Comparison of ENCODE assay signal across 10 cellular contexts in genomic region chr5:179634370-179635172, GRCh38. TPM values are rescaled to one million over a fixed set of nuclear protein-coding genes. Genes with fewer than 3 reads are reported as not detected.
DNase-seq lines count a peak whose midpoint lies in the region; ATAC-seq, FAIRE-seq and TF ChIP-seq lines count a peak whose summit lies in the region.
"Not testable (repeated sequence)": the region's sequence is repeated elsewhere in the genome, so short reads cannot be mapped to it uniquely, and the experiment has no call there.
"Had no signal": no experiment of that assay in that cellular context is flagged by ENCODE, and none has a peak within 500 bp of the region (broad histone marks: within the 10 kb centered on the region; RNA-seq: fewer than 3 reads in every experiment).

No MANE protein-coding gene starts in this region.

- not testable (repeated sequence) for H3K36me3 Mint-ChIP-seq in activated CD4-positive, alpha-beta T cell treated with anti-CD3 and anti-CD28 coated beads for 36 hours (ENCODE audit: low read depth); natural killer cell treated with Interleukin-12 subunit alpha and Interleukin-12 subunit beta and Interleukin-15 and Interleukin-18, amount 100 ng/mL, for 72 hours

- not testable (repeated sequence) for DNase-seq in A549 (ENCODE audit: low read depth in 1 of 2, low spot score in 1 of 2); natural killer cell treated with Interleukin-12 subunit alpha and Interleukin-12 subunit beta and Interleukin-15 and Interleukin-18, amount 100 ng/mL, for 72 hours (ENCODE audit: low spot score)
- DNase-seq in activated CD4-positive, alpha-beta T cell treated with anti-CD3 and anti-CD28 coated beads for 36 hours: peak; percentile 41
- DNase-seq in Right ventricle myocardium inferior (ENCODE audit: missing footprints): peak; percentile 59

- intact Hi-C loops in activated CD4-positive, alpha-beta T cell treated with anti-CD3 and anti-CD28 coated beads for 36 hours (cut with DNase I, micrococcal nuclease); Right ventricle myocardium inferior (cut with DNase I): not testable (repeated sequence)

- peak; percentile 97 to 98 for ATAC-seq in A549
- ATAC-seq in GM19023 (IDR thresholded peaks at IDR 0.05; ENCODE audit: unreplicated experiment): peak; percentile 91
- ATAC-seq in GM21576 (IDR thresholded peaks at IDR 0.05; ENCODE audit: unreplicated experiment): peak; percentile 79
- ATAC-seq in HG02943 (IDR thresholded peaks at IDR 0.05; ENCODE audit: low read depth, unreplicated experiment): peak; percentile 74
- peak; percentile 90 for ATAC-seq in HG03460 (IDR thresholded peaks at IDR 0.05; ENCODE audit: unreplicated experiment)
- peak; percentile 94 for ATAC-seq in activated CD4-positive, alpha-beta T cell treated with anti-CD3 and anti-CD28 coated beads for 36 hours
- ATAC-seq in Right ventricle myocardium inferior: peak; percentile 96
- peak; percentile 97 for ATAC-seq in natural killer cell treated with Interleukin-12 subunit alpha and Interleukin-12 subunit beta and Interleukin-15 and Interleukin-18, amount 100 ng/mL, for 72 hours

- not testable (repeated sequence) for H3K27ac Mint-ChIP-seq in activated CD4-positive, alpha-beta T cell treated with anti-CD3 and anti-CD28 coated beads for 36 hours; natural killer cell treated with Interleukin-12 subunit alpha and Interleukin-12 subunit beta and Interleukin-15 and Interleukin-18, amount 100 ng/mL, for 72 hours

- CTCF ChIA-PET in A549 (lab: Yijun Ruan, JAX); activated CD4-positive, alpha-beta T cell treated with anti-CD3 and anti-CD28 coated beads for 36 hours (lab: Charles Lee): not testable (repeated sequence)

- not testable (repeated sequence) for TF ChIP-seq RAD21 in A549 (conservative IDR thresholded peaks at IDR 0.05 in 1 of 2, IDR thresholded peaks at IDR 0.05 in 1 of 2)

- H3K4me3 Mint-ChIP-seq in activated CD4-positive, alpha-beta T cell treated with anti-CD3 and anti-CD28 coated beads for 36 hours; natural killer cell treated with Interleukin-12 subunit alpha and Interleukin-12 subunit beta and Interleukin-15 and Interleukin-18, amount 100 ng/mL, for 72 hours: not testable (repeated sequence)

- H3K4me1 ChIP-seq in A549: not testable (repeated sequence)

- not testable (repeated sequence) for H3K9me3 ChIP-seq in A549

- POLR2A ChIA-PET in A549 (lab: Yijun Ruan, JAX): interaction anchor here (0.6 kb wide), 1 partner anchor 21 kb away, joined by 3 read pairs; no protein-coding TSS in a partner anchor
- POLR2A ChIA-PET in activated CD4-positive, alpha-beta T cell treated with anti-CD3 and anti-CD28 coated beads for 36 hours (lab: Charles Lee): not testable (repeated sequence)

- H3K4me3 ChIP-seq in A549: peak overlapping the region; percentile 29; the same call in 1 of the 3 replicates

- not testable (repeated sequence) for H3K27me3 Mint-ChIP-seq in activated CD4-positive, alpha-beta T cell treated with anti-CD3 and anti-CD28 coated beads for 36 hours; natural killer cell treated with Interleukin-12 subunit alpha and Interleukin-12 subunit beta and Interleukin-15 and Interleukin-18, amount 100 ng/mL, for 72 hours

- WGBS in A549 (ENCODE audit: missing lambda C conversion rate): 3% methylated on average over 8 of the region's 49 CpGs

- TF ChIP-seq EP300 in A549 (IDR thresholded peaks at IDR 0.05): not testable (repeated sequence)

- not testable (repeated sequence) for TF ChIP-seq POLR2A in A549 (IDR thresholded peaks at IDR 0.05; ENCODE audit: low read length)

- TF ChIP-seq CTCF in A549 (IDR thresholded peaks at IDR 0.05): not testable (repeated sequence)

- H3K27ac ChIP-seq in A549: peak overlapping the region; percentile 70 to 82; a peak in 5 of 6 replicates

- H3K4me1 Mint-ChIP-seq in activated CD4-positive, alpha-beta T cell treated with anti-CD3 and anti-CD28 coated beads for 36 hours; natural killer cell treated with Interleukin-12 subunit alpha and Interleukin-12 subunit beta and Interleukin-15 and Interleukin-18, amount 100 ng/mL, for 72 hours (ENCODE audit: low read depth in 2 of 2): not testable (repeated sequence)

- H3K4me2 ChIP-seq in A549: peak overlapping the region; percentile 58; the same call in 1 of the 3 replicates

- not testable (repeated sequence) for H3K9me3 Mint-ChIP-seq in activated CD4-positive, alpha-beta T cell treated with anti-CD3 and anti-CD28 coated beads for 36 hours (ENCODE audit: low read depth); natural killer cell treated with Interleukin-12 subunit alpha and Interleukin-12 subunit beta and Interleukin-15 and Interleukin-18, amount 100 ng/mL, for 72 hours

- not testable (repeated sequence) for FAIRE-seq in A549 (lab: Jason Lieb, UNC)

RNA-seq across cellular contexts. Expression of gene HNRNPH1, which starts 11.1 kb away (rescaled TPM):
- polyA plus RNA-seq in A549 (2011; rRNA removed): 511 and 688 TPM in 2 replicates
- 178 and 211 TPM in 2 replicates for polyA plus RNA-seq in A549 (2012; cell fraction: cytosol; rRNA removed)
- polyA plus RNA-seq in A549 (2012; cell fraction: nucleus; rRNA removed): 268 and 443 TPM in 2 replicates
- 1,576 to 1,720 TPM (median 1,580 TPM) in 3 replicates for polyA plus RNA-seq in A549 (2017; fragmentation: RNase III; extraction: RNeasy Plus Mini Kit Qiagen cat#74134 plus additional on column Dnase treatment)
- polyA minus RNA-seq in A549 (2011; rRNA and poly(A)+ RNA removed): 579 and 670 TPM in 2 replicates
- 100 to 1,000 TPM; 634 to 659 TPM for total RNA-seq in activated CD4-positive, alpha-beta T cell treated with anti-CD3 and anti-CD28 coated beads for 36 hours
- total RNA-seq in Right ventricle myocardium inferior: 218 TPM
- total RNA-seq in natural killer cell treated with Interleukin-12 subunit alpha and Interleukin-12 subunit beta and Interleukin-15 and Interleukin-18, amount 100 ng/mL, for 72 hours: 1,000 to 10,000 TPM in 1 of 2 donors, 100 to 1,000 TPM in 1; 874 to 1,296 TPM

RNA-seq across cellular contexts. Expression of gene CBY3, which starts 46.3 kb away (rescaled TPM):
- polyA plus RNA-seq in A549 (2011; rRNA removed) (not detected in 2 replicates), A549 (2017; fragmentation: RNase III; extraction: RNeasy Plus Mini Kit Qiagen cat#74134 plus additional on column Dnase treatment) (not detected in 3 replicates)
- polyA plus RNA-seq in A549 (2012; cell fraction: cytosol; rRNA removed): not detected in 2 replicates
- polyA plus RNA-seq in A549 (2012; cell fraction: nucleus; rRNA removed): 0.07 TPM in 1 of 2 replicates, not detected in the other
- not detected in 2 replicates for polyA minus RNA-seq in A549 (2011; rRNA and poly(A)+ RNA removed)
- under 1 TPM; 0.40 to 0.71 TPM for total RNA-seq in activated CD4-positive, alpha-beta T cell treated with anti-CD3 and anti-CD28 coated beads for 36 hours
- total RNA-seq in Right ventricle myocardium inferior: not detected
- total RNA-seq in natural killer cell treated with Interleukin-12 subunit alpha and Interleukin-12 subunit beta and Interleukin-15 and Interleukin-18, amount 100 ng/mL, for 72 hours: 1 to 10 TPM in 1 of 2 donors, not detected in 1; 1.6 TPM
- total RNA-seq: frontal cortex, neural crest cell had no signal
